Comparison of ENCODE assay signal across 25 cellular contexts in the genomic region with DNA sequence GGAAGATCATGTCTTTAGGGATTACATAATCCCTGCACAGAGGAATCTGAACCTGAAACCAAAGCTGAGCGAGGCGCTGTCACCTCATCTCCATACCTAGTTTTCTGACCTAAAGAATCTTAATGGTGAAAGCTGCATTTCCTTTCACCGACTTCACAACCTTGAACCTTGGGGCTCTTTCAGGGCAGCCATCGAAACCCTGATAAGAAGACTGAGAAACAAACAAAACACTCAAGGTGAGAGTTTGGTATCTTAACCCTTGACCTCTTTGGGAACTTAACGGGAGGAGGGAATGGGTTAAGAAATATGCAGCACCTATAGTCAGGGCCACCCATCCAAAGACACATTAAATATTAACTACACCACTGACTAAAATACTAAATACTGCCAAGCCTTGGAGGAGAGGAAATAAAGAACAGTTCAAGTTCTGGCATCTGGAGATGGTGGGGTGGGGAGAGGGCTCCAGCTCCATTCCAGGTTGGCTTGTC. TPM values are rescaled to one million over a fixed set of nuclear protein-coding genes. Genes with fewer than 3 reads are reported as not detected.
DNase-seq lines count a peak whose midpoint lies in the region; ATAC-seq, FAIRE-seq and TF ChIP-seq lines count a peak whose summit lies in the region.
"Had no signal": no experiment of that assay in that cellular context is flagged by ENCODE, and none has a peak within 500 bp of the region (broad histone marks: within the 10 kb centered on the region; RNA-seq: fewer than 3 reads in every experiment).

No MANE protein-coding gene starts in this region.

- peaks cover 4 to 33% of the 10 kb centered on the region in 2 experiments for H3K36me3 ChIP-seq in keratinocyte (ENCODE audit: control insufficient read depth in 2 of 2, extremely low read depth in 1 of 2, insufficient read depth in 2 of 2, low read length in 2 of 2)
- H3K36me3 ChIP-seq in prostate gland: no peaks in the 10 kb centered on the region
- H3K36me3 ChIP-seq in Karpas-422 (ENCODE audit: insufficient read depth, low read length): no peaks in the 10 kb centered on the region
- H3K36me3 ChIP-seq: brain microvascular endothelial cell had no signal

- ATAC-seq in WTC11 (no peak), GM19452 (IDR thresholded peaks at IDR 0.05; ENCODE audit: unreplicated experiment) (no peak), esophagus mucosa (no peak)
- ATAC-seq: right cardiac atrium had no signal

- H3K9me3 Mint-ChIP-seq in Calu3 (ENCODE audit: low read depth, unreplicated experiment) (no peaks in the 10 kb centered on the region), WTC11 (no peaks in the 10 kb centered on the region)
- H3K9me3 Mint-ChIP-seq: activated CD4-positive, alpha-beta T cell treated with anti-CD3 and anti-CD28 coated beads, Interleukin-2, amount 10 ng/mL, durations not matched to agents 7 days and 5 days; activated naive CD4-positive, alpha-beta T cell treated with anti-CD3 and anti-CD28 coated beads, Interleukin-2, amount 50 U/mL, for 24 hours; CD8-positive, alpha-beta memory T cell had no signal

- intact Hi-C loops in Calu3 (cut with micrococcal nuclease; ENCODE audit: unreplicated experiment): no loop called here
- intact Hi-C loops in prostate gland (cut with DNase I): no loop called here

- peaks cover 47% of the 10 kb centered on the region for H3K4me1 Mint-ChIP-seq in Calu3 (ENCODE audit: low read depth, unreplicated experiment)
- peaks cover 58% of the 10 kb centered on the region for H3K4me1 Mint-ChIP-seq in WTC11
- H3K4me1 Mint-ChIP-seq: activated CD4-positive, alpha-beta T cell treated with anti-CD3 and anti-CD28 coated beads, Interleukin-2, amount 10 ng/mL, durations not matched to agents 7 days and 5 days; activated naive CD4-positive, alpha-beta T cell treated with anti-CD3 and anti-CD28 coated beads, Interleukin-2, amount 50 U/mL, for 24 hours; CD8-positive, alpha-beta memory T cell had no signal

- H3K27me3 Mint-ChIP-seq in Calu3 (ENCODE audit: unreplicated experiment): no peaks in the 10 kb centered on the region
- H3K27me3 Mint-ChIP-seq in WTC11 (ENCODE audit: low read depth): no peaks in the 10 kb centered on the region

- peak overlapping the region; percentile 98 for H3K4me2 ChIP-seq in keratinocyte (ENCODE audit: control insufficient read depth, extremely low read depth, insufficient read depth, low read depth, low read length)
- H3K4me2 ChIP-seq in Karpas-422 (ENCODE audit: low read depth, low read length, poor library complexity, severe bottlenecking): no peak overlapping the region
- H3K4me2 ChIP-seq: SK-N-SH had no signal

- peak overlapping the region; percentile 99 for H3K27ac ChIP-seq in keratinocyte (ENCODE audit: control insufficient read depth, insufficient read depth, low read length)
- H3K27ac ChIP-seq in prostate gland: peak overlapping the region; percentile 85 to 94
- H3K27ac ChIP-seq in Karpas-422 (ENCODE audit: low read length): no peak overlapping the region
- H3K27ac ChIP-seq: brain microvascular endothelial cell, GM23248 had no signal

- CTCF ChIA-PET in Calu3 (lab: Charles Lee) (interaction anchor here (1.1 to 4.9 kb wide), 5 partner anchors 10 to 25 kb away, joined by 3 to 54 read pairs (median 12); a partner anchor contains a TSS), WTC11 (lab: Charles Lee) (interaction anchor here (1.3 to 1.5 kb wide), 2 partner anchors 19 to 54 kb away, joined by 3 read pairs; no protein-coding TSS in a partner anchor)

- H3K4me3 ChIP-seq in keratinocyte (ENCODE audit: control insufficient read depth in 2 of 3, extremely low read depth in 1 of 3, insufficient read depth in 2 of 3, low read depth in 1 of 3, low read length in 3 of 3): peak overlapping the region; percentile 70 to 94 (median 81)
- H3K4me3 ChIP-seq in prostate gland: peak overlapping the region; percentile 41 to 55
- H3K4me3 ChIP-seq in Karpas-422 (ENCODE audit: low read length): no peak overlapping the region
- H3K4me3 ChIP-seq: dorsolateral prefrontal cortex, GM23248 had no signal

- H3K27me3 ChIP-seq in keratinocyte (ENCODE audit: control insufficient read depth, extremely low read depth, insufficient read depth, low read length) (no peaks in the 10 kb centered on the region), prostate gland (replicated peaks; ENCODE audit: insufficient read depth) (no peaks in the 10 kb centered on the region), Karpas-422 (ENCODE audit: low read length) (no peaks in the 10 kb centered on the region)
- H3K27me3 ChIP-seq: brain microvascular endothelial cell had no signal

- H2AFZ ChIP-seq in keratinocyte (ENCODE audit: control insufficient read depth, low read length) (no peak overlapping the region), Karpas-422 (ENCODE audit: low read length) (no peak overlapping the region)

- H3K79me2 ChIP-seq in keratinocyte (ENCODE audit: control insufficient read depth, insufficient read depth, low read length): peaks cover 63% of the 10 kb centered on the region
- no peaks in the 10 kb centered on the region for H3K79me2 ChIP-seq in Karpas-422 (ENCODE audit: low read length)

- 69% methylated on average over 5 of the region's 5 CpGs for WGBS in prostate gland

- H3K9me1 ChIP-seq in keratinocyte (ENCODE audit: control insufficient read depth, extremely low read depth, insufficient read depth, low read length): no peaks in the 10 kb centered on the region

- H3K27ac Mint-ChIP-seq in Calu3 (ENCODE audit: unreplicated experiment): peak overlapping the region; percentile 98
- H3K27ac Mint-ChIP-seq in WTC11: peak overlapping the region; percentile 59; the same call in 1 of the 2 replicates
- H3K27ac Mint-ChIP-seq: activated CD4-positive, alpha-beta T cell treated with anti-CD3 and anti-CD28 coated beads, Interleukin-2, amount 10 ng/mL, durations not matched to agents 7 days and 5 days; activated naive CD4-positive, alpha-beta T cell treated with anti-CD3 and anti-CD28 coated beads, Interleukin-2, amount 50 U/mL, for 24 hours; CD8-positive, alpha-beta memory T cell had no signal

- no peaks in the 10 kb centered on the region for H3K9me2 ChIP-seq in Karpas-422 (replicated peaks; ENCODE audit: insufficient read depth, low read length)
- H3K9me2 ChIP-seq: SK-N-SH had no signal

- H3K4me1 ChIP-seq in keratinocyte (ENCODE audit: control insufficient read depth, extremely low read depth, insufficient read depth, low read length) (peaks cover 77% of the 10 kb centered on the region), prostate gland (replicated peaks) (peaks cover 9% of the 10 kb centered on the region), Karpas-422 (ENCODE audit: low read length) (no peaks in the 10 kb centered on the region)

- H3K4me3 Mint-ChIP-seq in Calu3 (ENCODE audit: low read depth, unreplicated experiment) (peak overlapping the region; percentile 92), WTC11 (no peak overlapping the region)
- H3K4me3 Mint-ChIP-seq: activated CD4-positive, alpha-beta T cell treated with anti-CD3 and anti-CD28 coated beads, Interleukin-2, amount 10 ng/mL, durations not matched to agents 7 days and 5 days; activated naive CD4-positive, alpha-beta T cell treated with anti-CD3 and anti-CD28 coated beads, Interleukin-2, amount 50 U/mL, for 24 hours; CD8-positive, alpha-beta memory T cell had no signal

- POLR2A ChIA-PET in WTC11 (lab: Charles Lee): no interaction called here

- no peak for DNase-seq in Calu3
- DNase-seq in WTC11 (ENCODE audit: low spot score): no peak
- DNase-seq in keratinocyte (ENCODE audit: low read depth, low spot score): no peak
- no peak for DNase-seq in prostate gland (ENCODE audit: low spot score)
- DNase-seq in Karpas-422: no peak
- no peak for DNase-seq in erythroblast (lab: John Stamatoyannopoulos, UW)
- DNase-seq: activated CD4-positive, alpha-beta T cell treated with anti-CD3 and anti-CD28 coated beads, Interleukin-2, amount 10 ng/mL, durations not matched to agents 7 days and 5 days; activated T-cell treated with anti-CD3 and anti-CD28 coated beads for 4 hours; brain microvascular endothelial cell; CD8-positive, alpha-beta memory T cell; dorsolateral prefrontal cortex; EL; GM23248; NCI-H1436 treated with DMSO at 0.1 percent for 48 hours; NCI-H524; right cardiac atrium; SK-N-SH; stimulated activated CD4-positive, alpha-beta T cell treated with anti-CD3 and anti-CD28 coated beads, Interleukin-1b, Interleukin-23, amount 100 ng/mL, for 48 hours had no signal

- TF ChIP-seq CTCF in Calu3 (IDR thresholded peaks at IDR 0.05; ENCODE audit: unreplicated experiment) (no peak), WTC11 (IDR thresholded peaks at IDR 0.05) (no peak), keratinocyte (optimal IDR thresholded peaks at IDR 0.05 in 1 of 3, IDR thresholded peaks at IDR 0.05 in 1 of 3, conservative IDR thresholded peaks at IDR 0.05 in 1 of 3; ENCODE audit: extremely low read depth in 1 of 3, insufficient read depth in 2 of 3, low read length in 3 of 3) (no peak), prostate gland (IDR thresholded peaks at IDR 0.05) (no peak)

- no peaks in the 10 kb centered on the region for H3K9me3 ChIP-seq in keratinocyte (ENCODE audit: control insufficient read depth, low read depth, low read length)
- no peaks in the 10 kb centered on the region for H3K9me3 ChIP-seq in prostate gland
- H3K9me3 ChIP-seq in Karpas-422 (ENCODE audit: low read length): no peaks in the 10 kb centered on the region
- H3K9me3 ChIP-seq: SK-N-SH had no signal

- BruUV-seq in Calu3 (replicated peaks; lab: Mats Ljungman, UMichigan): no TSS peak

- dilution Hi-C loops in keratinocyte (cut with MboI; ENCODE audit: extremely low pct_ligation_motif_present, low sequenced_read_pairs): no loop called here

- H4K20me1 ChIP-seq in keratinocyte (ENCODE audit: control insufficient read depth, extremely low read depth, insufficient read depth, low read length) (no peaks in the 10 kb centered on the region), Karpas-422 (ENCODE audit: insufficient read depth, low read depth, low read length) (no peaks in the 10 kb centered on the region)

- peaks cover 81% of the 10 kb centered on the region for H3K36me3 Mint-ChIP-seq in Calu3 (ENCODE audit: insufficient read depth, unreplicated experiment)
- no peaks in the 10 kb centered on the region for H3K36me3 Mint-ChIP-seq in WTC11
- H3K36me3 Mint-ChIP-seq: activated naive CD4-positive, alpha-beta T cell treated with anti-CD3 and anti-CD28 coated beads, Interleukin-2, amount 50 U/mL, for 24 hours; CD8-positive, alpha-beta memory T cell had no signal

- TF ChIP-seq POLR2A in prostate gland (IDR thresholded peaks at IDR 0.05) (no peak), erythroblast (IDR thresholded peaks at IDR 0.05; ENCODE audit: low read length) (no peak)

- no peak for FAIRE-seq in keratinocyte (lab: Jason Lieb, UNC)

- peak overlapping the region; percentile 93 for H3K9ac ChIP-seq in keratinocyte (ENCODE audit: control insufficient read depth, extremely low read depth, insufficient read depth, low read length)
- no peak overlapping the region for H3K9ac ChIP-seq in Karpas-422 (ENCODE audit: low read length)
- H3K9ac ChIP-seq: GM23248, SK-N-SH had no signal

RNA-seq across cellular contexts. Expression of a gene that starts 2.0 kb away (rescaled TPM):
- total RNA-seq in Calu3 (2022) (106 and 124 TPM in 2 replicates), WTC11 (2021) (2.3 to 2.7 TPM (median 2.4 TPM) in 3 replicates), prostate gland (100 to 1,000 TPM in 1 of 2 donors, 10 to 100 TPM in 1; 36.5 to 107 TPM), esophagus mucosa (62.2 TPM)
- polyA plus RNA-seq in keratinocyte: 38.8 to 69.2 TPM (median 65.3 TPM) in 3 replicates
- 55.5 TPM for polyA plus RNA-seq in keratinocyte (2011; ENCODE audit: low read depth)
- 46.7 and 49.2 TPM in 2 replicates for polyA plus RNA-seq in keratinocyte (2011; cell fraction: cytosol; rRNA removed)
- polyA plus RNA-seq in keratinocyte (2011; cell fraction: nucleus; rRNA removed): 136 and 166 TPM in 2 replicates
- polyA plus RNA-seq in keratinocyte (2012; ENCODE audit: low replicate concordance): 89.2 and 97.4 TPM in 2 replicates
- 45.2 to 149 TPM (median 67.3 TPM) in 3 replicates for polyA minus RNA-seq in keratinocyte
- polyA minus RNA-seq in keratinocyte (2011; cell fraction: cytosol; rRNA and poly(A)+ RNA removed): 29.2 TPM
- polyA minus RNA-seq in keratinocyte (2011; cell fraction: nucleus; rRNA and poly(A)+ RNA removed): 65.2 and 94.2 TPM in 2 replicates
- total RNA-seq in Karpas-422 (2014; rRNA removed; shearing (Covaris generic); ENCODE audit: low replicate concordance): not detected in 2 replicates
- total RNA-seq: activated CD4-positive, alpha-beta T cell treated with anti-CD3 and anti-CD28 coated beads, Interleukin-2, amount 10 ng/mL, durations not matched to agents 7 days and 5 days; CD8-positive, alpha-beta memory T cell; fibroblast of villous mesenchyme; GM23248; OCI-LY7 had no signal
- polyA plus RNA-seq: CD8-positive, alpha-beta memory T cell; GM23248; neural cell had no signal

RNA-seq across cellular contexts. Expression of a gene that starts 20.4 kb away (rescaled TPM):
- total RNA-seq in Calu3 (2022) (17.7 and 22.4 TPM in 2 replicates), WTC11 (2021) (9.8 to 12.0 TPM (median 10.2 TPM) in 3 replicates), prostate gland (10 to 100 TPM in 1 of 2 donors, 1 to 10 TPM in 1; 6.2 to 10.8 TPM), esophagus mucosa (14.4 TPM)
- polyA plus RNA-seq in keratinocyte: 3.2 to 5.2 TPM (median 3.4 TPM) in 3 replicates
- 93.0 TPM for polyA plus RNA-seq in keratinocyte (2011; ENCODE audit: low read depth)
- 0.71 and 2.0 TPM in 2 replicates for polyA plus RNA-seq in keratinocyte (2011; cell fraction: cytosol; rRNA removed)
- 7.1 and 10.2 TPM in 2 replicates for polyA plus RNA-seq in keratinocyte (2011; cell fraction: nucleus; rRNA removed)
- polyA plus RNA-seq in keratinocyte (2012; ENCODE audit: low replicate concordance): 4.4 and 38.4 TPM in 2 replicates
- 1.8 to 7.8 TPM (median 3.2 TPM) in 3 replicates for polyA minus RNA-seq in keratinocyte
- 2.7 TPM for polyA minus RNA-seq in keratinocyte (2011; cell fraction: cytosol; rRNA and poly(A)+ RNA removed)
- polyA minus RNA-seq in keratinocyte (2011; cell fraction: nucleus; rRNA and poly(A)+ RNA removed): 8.2 and 14.3 TPM in 2 replicates
- not detected in 2 replicates for total RNA-seq in Karpas-422 (2014; rRNA removed; shearing (Covaris generic); ENCODE audit: low replicate concordance)

RNA-seq across cellular contexts. Expression of a gene that starts 22.5 kb away (rescaled TPM):
- total RNA-seq in Calu3 (2022) (52.0 and 54.4 TPM in 2 replicates), WTC11 (2021) (16.8 to 21.0 TPM (median 20.9 TPM) in 3 replicates), prostate gland (1 to 10 TPM; 5.6 to 6.1 TPM), esophagus mucosa (20.3 TPM)
- polyA plus RNA-seq in keratinocyte: 8.7 to 13.9 TPM (median 12.2 TPM) in 3 replicates
- polyA plus RNA-seq in keratinocyte (2011; ENCODE audit: low read depth): 36.2 TPM
- polyA plus RNA-seq in keratinocyte (2011; cell fraction: cytosol; rRNA removed): 7.0 and 10.5 TPM in 2 replicates
- polyA plus RNA-seq in keratinocyte (2011; cell fraction: nucleus; rRNA removed): 22.4 and 25.8 TPM in 2 replicates
- polyA plus RNA-seq in keratinocyte (2012; ENCODE audit: low replicate concordance): 9.1 and 34.8 TPM in 2 replicates
- 8.6 to 27.5 TPM (median 25.9 TPM) in 3 replicates for polyA minus RNA-seq in keratinocyte
- 8.8 TPM for polyA minus RNA-seq in keratinocyte (2011; cell fraction: cytosol; rRNA and poly(A)+ RNA removed)
- polyA minus RNA-seq in keratinocyte (2011; cell fraction: nucleus; rRNA and poly(A)+ RNA removed): 20.5 and 30.3 TPM in 2 replicates
- total RNA-seq in Karpas-422 (2014; rRNA removed; shearing (Covaris generic); ENCODE audit: low replicate concordance): 0.07 TPM in 1 of 2 replicates, not detected in the other

RNA-seq across cellular contexts. Expression of a gene that starts 58.1 kb away (rescaled TPM):
- 7.5 and 10.2 TPM in 2 replicates for total RNA-seq in Calu3 (2022)
- 0.26 to 0.30 TPM in 2 of 3 replicates, not detected in the other for total RNA-seq in WTC11 (2021)
- not detected in 3 replicates for polyA plus RNA-seq in keratinocyte
- polyA plus RNA-seq in keratinocyte (2011; ENCODE audit: low read depth): not detected
- polyA plus RNA-seq in keratinocyte (2011; cell fraction: cytosol; rRNA removed): not detected in 2 replicates
- not detected in 2 replicates for polyA plus RNA-seq in keratinocyte (2011; cell fraction: nucleus; rRNA removed)
- not detected in 2 replicates for polyA plus RNA-seq in keratinocyte (2012; ENCODE audit: low replicate concordance)
- polyA minus RNA-seq in keratinocyte: not detected in 3 replicates
- polyA minus RNA-seq in keratinocyte (2011; cell fraction: cytosol; rRNA and poly(A)+ RNA removed): 3.5 TPM
- 1.3 and 1.5 TPM in 2 replicates for polyA minus RNA-seq in keratinocyte (2011; cell fraction: nucleus; rRNA and poly(A)+ RNA removed)
- under 1 TPM in 1 of 2 donors, not detected in 1; 0.23 TPM for total RNA-seq in prostate gland
- total RNA-seq in esophagus mucosa: not detected
- not detected in 2 replicates for total RNA-seq in Karpas-422 (2014; rRNA removed; shearing (Covaris generic); ENCODE audit: low replicate concordance)
- total RNA-seq: dorsolateral prefrontal cortex, fibroblast of villous mesenchyme, GM23248, LHCN-M2, OCI-LY7 had no signal
- polyA plus RNA-seq: CD8-positive, alpha-beta memory T cell; GM23248; neural cell; SK-N-SH had no signal

Comparison
In these comparisons a context has a peak if more than half of its experiments do, and no peak if none do; other contexts are left out.
1. RNA of a gene that starts 2.0 kb away (total RNA-seq): 106 to 124 TPM in Calu3, 36.5 to 107 TPM in prostate gland and 62.2 TPM in esophagus mucosa (single experiment); 2.3 to 2.7 TPM in WTC11 and not detected in Karpas-422; every median in the first group is over 10 times any median in the second.